In the genomic region with DNA sequence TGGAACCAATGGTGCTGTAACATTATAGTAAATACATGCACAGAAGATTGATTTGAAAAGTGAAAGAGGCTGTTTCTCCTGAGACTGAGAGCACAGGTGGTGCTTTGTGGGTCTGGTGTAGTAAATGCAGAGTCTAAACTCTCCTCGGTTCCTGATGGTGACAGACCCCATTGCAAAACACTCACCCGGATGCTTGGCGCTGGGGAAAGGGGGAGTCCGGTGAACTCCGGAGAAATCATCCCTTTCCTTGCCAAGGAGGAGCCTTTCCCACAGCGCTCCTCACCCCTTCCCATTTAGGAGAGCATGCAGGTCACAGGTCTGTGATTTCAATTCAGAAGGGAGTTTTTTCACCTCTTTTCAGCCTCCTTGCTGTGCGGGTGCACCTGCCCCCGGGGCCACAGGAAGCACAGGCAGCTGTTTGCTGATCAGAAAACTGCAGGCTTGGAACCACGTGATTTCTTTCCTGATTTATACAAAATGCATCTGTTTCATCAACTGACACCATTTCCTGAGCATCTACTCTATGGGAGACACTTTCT, we compare ENCODE assay signal across 8 cellular contexts.
DNase-seq lines count a peak whose midpoint lies in the region; ATAC-seq and TF ChIP-seq lines count a peak whose summit lies in the region.

No MANE protein-coding gene starts in this region.

- H3K9me3 ChIP-seq in Caco-2 (no peaks in the 10 kb centered on the region), SJCRH30 (replicated peaks) (no peaks in the 10 kb centered on the region)

- POLR2A ChIA-PET in Caco-2 (lab: Charles Lee) = no interaction called here

- intact Hi-C loops in Caco-2 (cut with micrococcal nuclease; ENCODE audit: unreplicated experiment) = no loop called here

- H3K36me3 ChIP-seq in Caco-2 (ENCODE audit: control insufficient read depth, insufficient read depth, low read length) (no peaks in the 10 kb centered on the region), SJCRH30 (no peaks in the 10 kb centered on the region)

- H3K4me3 Mint-ChIP-seq in activated T-cell treated with anti-CD3 and anti-CD28 coated beads, Interleukin-2, amount 50 U/mL, for 4 hours = peak overlapping the region; percentile 80
- no peak overlapping the region for H3K4me3 Mint-ChIP-seq in Caco-2 (ENCODE audit: unreplicated experiment)

- no peak overlapping the region for H3K4me3 ChIP-seq in Caco-2 (ENCODE audit: low read depth, low read length)
- no peak overlapping the region for H3K4me3 ChIP-seq in SJCRH30

- H3K27ac ChIP-seq in SJCRH30 = no peak overlapping the region

- no peaks in the 10 kb centered on the region for H3K36me3 Mint-ChIP-seq in activated T-cell treated with anti-CD3 and anti-CD28 coated beads, Interleukin-2, amount 50 U/mL, for 4 hours (ENCODE audit: insufficient read depth)
- no peaks in the 10 kb centered on the region for H3K36me3 Mint-ChIP-seq in Caco-2 (ENCODE audit: insufficient read depth, unreplicated experiment)

- no peaks in the 10 kb centered on the region for H3K4me1 ChIP-seq in Caco-2
- no peaks in the 10 kb centered on the region for H3K4me1 ChIP-seq in SJCRH30

- ATAC-seq in GM19025 (IDR thresholded peaks at IDR 0.05; ENCODE audit: low read depth, unreplicated experiment) (peak; percentile 51), HG03135 (IDR thresholded peaks at IDR 0.05; ENCODE audit: unreplicated experiment) (peak; percentile 48)
- peak; percentile 27 to 32 for ATAC-seq in activated T-cell treated with anti-CD3 and anti-CD28 coated beads, Interleukin-2, amount 50 U/mL, for 4 hours

- H3K27me3 Mint-ChIP-seq in activated T-cell treated with anti-CD3 and anti-CD28 coated beads, Interleukin-2, amount 50 U/mL, for 4 hours (ENCODE audit: low read depth) = no peaks in the 10 kb centered on the region
- H3K27me3 Mint-ChIP-seq in Caco-2 (ENCODE audit: insufficient read depth, unreplicated experiment) = peaks cover 21% of the 10 kb centered on the region

- peak; percentile 35 to 46 for DNase-seq in AML-193 (lab: John Stamatoyannopoulos, UW)
- DNase-seq in activated T-cell treated with anti-CD3 and anti-CD28 coated beads, Interleukin-2, amount 50 U/mL, for 4 hours = no peak
- no peak for DNase-seq in dermis blood vessel endothelial cell
- no peak for DNase-seq in Caco-2
- no peak for DNase-seq in SKM-1 treated with dmso at 0.1 percent for 144 hours (lab: John Stamatoyannopoulos, UW; ENCODE audit: unreplicated experiment)
- DNase-seq in SJCRH30 = no peak

- no peaks in the 10 kb centered on the region; the same call in 1 of the 2 replicates for H3K27me3 ChIP-seq in Caco-2 (replicated peaks; ENCODE audit: control insufficient read depth, insufficient read depth, low read length)
- H3K27me3 ChIP-seq in SJCRH30 = no peaks in the 10 kb centered on the region

- no peak for TF ChIP-seq CTCF in Caco-2 (IDR thresholded peaks at IDR 0.05; ENCODE audit: insufficient read depth in 1 of 2, low read depth in 1 of 2, low read length in 1 of 2, severe bottlenecking in 1 of 2, unreplicated experiment in 1 of 2)

- peaks cover 62% of the 10 kb centered on the region for H3K4me1 Mint-ChIP-seq in activated T-cell treated with anti-CD3 and anti-CD28 coated beads, Interleukin-2, amount 50 U/mL, for 4 hours (ENCODE audit: low read depth)
- H3K4me1 Mint-ChIP-seq in Caco-2 (ENCODE audit: low read depth, unreplicated experiment) = peaks cover 6% of the 10 kb centered on the region

- H3K9me3 Mint-ChIP-seq in activated T-cell treated with anti-CD3 and anti-CD28 coated beads, Interleukin-2, amount 50 U/mL, for 4 hours = no peaks in the 10 kb centered on the region
- no peaks in the 10 kb centered on the region for H3K9me3 Mint-ChIP-seq in Caco-2 (ENCODE audit: unreplicated experiment)

- CTCF ChIA-PET in Caco-2 (lab: Charles Lee) = no interaction called here

- H3K27ac Mint-ChIP-seq in Caco-2 (ENCODE audit: unreplicated experiment) = no peak overlapping the region

- BruUV-seq in Caco-2 (replicated peaks; lab: Mats Ljungman, UMichigan) = no TSS peak

Comparison
In these comparisons a context has a peak if more than half of its experiments do, and no peak if none do; other contexts are left out.
1. DNase-seq: peak in AML-193 (2 of 2); none in activated T-cell treated with anti-CD3 and anti-CD28 coated beads, Interleukin-2, amount 50 U/mL, for 4 hours (single experiment), dermis blood vessel endothelial cell (single experiment), Caco-2 (0 of 2), SKM-1 treated with dmso at 0.1 percent for 144 hours (single experiment) and SJCRH30 (0 of 2).
2. Peak in every context shown above with its lines, with median percentiles within 50 percentile points of each other: ATAC-seq.